Comparison of ENCODE assay signal across 1 cellular context in the genomic region with DNA sequence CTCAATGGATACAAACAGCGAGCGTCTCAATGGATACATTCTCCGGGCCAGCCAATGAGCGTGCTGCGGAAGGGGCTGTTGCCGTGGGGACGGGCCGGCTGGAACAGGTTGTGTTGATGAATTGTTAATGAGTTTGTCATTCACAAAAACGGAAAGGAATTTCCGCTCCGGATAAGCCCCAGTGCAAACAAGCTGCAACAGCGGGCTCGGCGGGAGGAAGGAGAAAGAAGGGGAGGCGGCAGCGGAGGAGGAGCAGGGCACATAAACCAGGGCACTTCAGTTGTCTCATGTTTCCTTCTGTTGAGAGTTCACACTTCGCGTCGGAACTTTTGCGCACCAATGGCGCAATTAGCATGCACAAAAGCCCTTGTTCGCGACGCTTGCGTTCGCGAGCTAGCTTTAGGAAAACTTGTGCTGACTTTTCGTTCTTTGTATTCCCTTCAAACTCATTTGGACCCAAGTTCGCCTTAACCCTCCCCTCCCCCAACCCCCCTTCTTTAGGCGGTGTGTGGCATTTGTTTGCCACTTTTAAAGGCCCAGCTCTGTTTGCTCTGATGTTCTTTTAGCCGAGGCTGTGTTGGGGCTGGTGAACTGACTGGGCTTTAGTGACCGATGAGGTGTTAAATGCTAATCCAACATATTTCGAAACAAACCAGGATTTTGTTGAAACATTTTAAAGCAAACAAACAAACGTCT.
TF ChIP-seq lines count a peak whose summit lies in the region.

A gene with protein sequence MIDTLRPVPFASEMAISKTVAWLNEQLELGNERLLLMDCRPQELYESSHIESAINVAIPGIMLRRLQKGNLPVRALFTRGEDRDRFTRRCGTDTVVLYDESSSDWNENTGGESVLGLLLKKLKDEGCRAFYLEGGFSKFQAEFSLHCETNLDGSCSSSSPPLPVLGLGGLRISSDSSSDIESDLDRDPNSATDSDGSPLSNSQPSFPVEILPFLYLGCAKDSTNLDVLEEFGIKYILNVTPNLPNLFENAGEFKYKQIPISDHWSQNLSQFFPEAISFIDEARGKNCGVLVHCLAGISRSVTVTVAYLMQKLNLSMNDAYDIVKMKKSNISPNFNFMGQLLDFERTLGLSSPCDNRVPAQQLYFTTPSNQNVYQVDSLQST (minus strand): TSS at position 10 of the 696 bp plus-strand sequence. CDS start 462 bp downstream, outside the sequence.

TF ChIP-seq in HepG2, 621 proteins besides CTCF, POLR2A, EP300 and RAD21 (continued from another document and continues in another):
- TF ChIP-seq, protein P1, sequence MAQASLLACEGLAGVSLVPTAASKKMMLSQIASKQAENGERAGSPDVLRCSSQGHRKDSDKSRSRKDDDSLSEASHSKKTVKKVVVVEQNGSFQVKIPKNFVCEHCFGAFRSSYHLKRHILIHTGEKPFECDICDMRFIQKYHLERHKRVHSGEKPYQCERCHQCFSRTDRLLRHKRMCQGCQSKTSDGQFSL (CRISPR knock-in tag; IDR thresholded peaks at IDR 0.05), result peak; percentile 37; the same call in 1 of the 2 replicates
- peak; percentile 76 for TF ChIP-seq KDM2A (CRISPR knock-in tag; IDR thresholded peaks at IDR 0.05; ENCODE audit: borderline replicate concordance, low read depth)
- no peak for TF ChIP-seq KMT2B (CRISPR knock-in tag; IDR thresholded peaks at IDR 0.05)
- TF ChIP-seq, protein P2, sequence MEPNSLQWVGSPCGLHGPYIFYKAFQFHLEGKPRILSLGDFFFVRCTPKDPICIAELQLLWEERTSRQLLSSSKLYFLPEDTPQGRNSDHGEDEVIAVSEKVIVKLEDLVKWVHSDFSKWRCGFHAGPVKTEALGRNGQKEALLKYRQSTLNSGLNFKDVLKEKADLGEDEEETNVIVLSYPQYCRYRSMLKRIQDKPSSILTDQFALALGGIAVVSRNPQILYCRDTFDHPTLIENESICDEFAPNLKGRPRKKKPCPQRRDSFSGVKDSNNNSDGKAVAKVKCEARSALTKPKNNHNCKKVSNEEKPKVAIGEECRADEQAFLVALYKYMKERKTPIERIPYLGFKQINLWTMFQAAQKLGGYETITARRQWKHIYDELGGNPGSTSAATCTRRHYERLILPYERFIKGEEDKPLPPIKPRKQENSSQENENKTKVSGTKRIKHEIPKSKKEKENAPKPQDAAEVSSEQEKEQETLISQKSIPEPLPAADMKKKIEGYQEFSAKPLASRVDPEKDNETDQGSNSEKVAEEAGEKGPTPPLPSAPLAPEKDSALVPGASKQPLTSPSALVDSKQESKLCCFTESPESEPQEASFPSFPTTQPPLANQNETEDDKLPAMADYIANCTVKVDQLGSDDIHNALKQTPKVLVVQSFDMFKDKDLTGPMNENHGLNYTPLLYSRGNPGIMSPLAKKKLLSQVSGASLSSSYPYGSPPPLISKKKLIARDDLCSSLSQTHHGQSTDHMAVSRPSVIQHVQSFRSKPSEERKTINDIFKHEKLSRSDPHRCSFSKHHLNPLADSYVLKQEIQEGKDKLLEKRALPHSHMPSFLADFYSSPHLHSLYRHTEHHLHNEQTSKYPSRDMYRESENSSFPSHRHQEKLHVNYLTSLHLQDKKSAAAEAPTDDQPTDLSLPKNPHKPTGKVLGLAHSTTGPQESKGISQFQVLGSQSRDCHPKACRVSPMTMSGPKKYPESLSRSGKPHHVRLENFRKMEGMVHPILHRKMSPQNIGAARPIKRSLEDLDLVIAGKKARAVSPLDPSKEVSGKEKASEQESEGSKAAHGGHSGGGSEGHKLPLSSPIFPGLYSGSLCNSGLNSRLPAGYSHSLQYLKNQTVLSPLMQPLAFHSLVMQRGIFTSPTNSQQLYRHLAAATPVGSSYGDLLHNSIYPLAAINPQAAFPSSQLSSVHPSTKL (CRISPR knock-in tag; IDR thresholded peaks at IDR 0.05), result peak; percentile 93
- TF ChIP-seq ZNF883 (CRISPR knock-in tag; IDR thresholded peaks at IDR 0.05; ENCODE audit: not compliant biosample characterization), result no peak
- TF ChIP-seq, protein P3, sequence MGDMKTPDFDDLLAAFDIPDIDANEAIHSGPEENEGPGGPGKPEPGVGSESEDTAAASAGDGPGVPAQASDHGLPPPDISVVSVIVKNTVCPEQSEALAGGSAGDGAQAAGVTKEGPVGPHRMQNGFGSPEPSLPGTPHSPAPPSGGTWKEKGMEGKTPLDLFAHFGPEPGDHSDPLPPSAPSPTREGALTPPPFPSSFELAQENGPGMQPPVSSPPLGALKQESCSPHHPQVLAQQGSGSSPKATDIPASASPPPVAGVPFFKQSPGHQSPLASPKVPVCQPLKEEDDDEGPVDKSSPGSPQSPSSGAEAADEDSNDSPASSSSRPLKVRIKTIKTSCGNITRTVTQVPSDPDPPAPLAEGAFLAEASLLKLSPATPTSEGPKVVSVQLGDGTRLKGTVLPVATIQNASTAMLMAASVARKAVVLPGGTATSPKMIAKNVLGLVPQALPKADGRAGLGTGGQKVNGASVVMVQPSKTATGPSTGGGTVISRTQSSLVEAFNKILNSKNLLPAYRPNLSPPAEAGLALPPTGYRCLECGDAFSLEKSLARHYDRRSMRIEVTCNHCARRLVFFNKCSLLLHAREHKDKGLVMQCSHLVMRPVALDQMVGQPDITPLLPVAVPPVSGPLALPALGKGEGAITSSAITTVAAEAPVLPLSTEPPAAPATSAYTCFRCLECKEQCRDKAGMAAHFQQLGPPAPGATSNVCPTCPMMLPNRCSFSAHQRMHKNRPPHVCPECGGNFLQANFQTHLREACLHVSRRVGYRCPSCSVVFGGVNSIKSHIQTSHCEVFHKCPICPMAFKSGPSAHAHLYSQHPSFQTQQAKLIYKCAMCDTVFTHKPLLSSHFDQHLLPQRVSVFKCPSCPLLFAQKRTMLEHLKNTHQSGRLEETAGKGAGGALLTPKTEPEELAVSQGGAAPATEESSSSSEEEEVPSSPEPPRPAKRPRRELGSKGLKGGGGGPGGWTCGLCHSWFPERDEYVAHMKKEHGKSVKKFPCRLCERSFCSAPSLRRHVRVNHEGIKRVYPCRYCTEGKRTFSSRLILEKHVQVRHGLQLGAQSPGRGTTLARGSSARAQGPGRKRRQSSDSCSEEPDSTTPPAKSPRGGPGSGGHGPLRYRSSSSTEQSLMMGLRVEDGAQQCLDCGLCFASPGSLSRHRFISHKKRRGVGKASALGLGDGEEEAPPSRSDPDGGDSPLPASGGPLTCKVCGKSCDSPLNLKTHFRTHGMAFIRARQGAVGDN (CRISPR knock-in tag; IDR thresholded peaks at IDR 0.05), result peak; percentile 37; the same call in 1 of the 2 replicates
- TF ChIP-seq, protein P4, sequence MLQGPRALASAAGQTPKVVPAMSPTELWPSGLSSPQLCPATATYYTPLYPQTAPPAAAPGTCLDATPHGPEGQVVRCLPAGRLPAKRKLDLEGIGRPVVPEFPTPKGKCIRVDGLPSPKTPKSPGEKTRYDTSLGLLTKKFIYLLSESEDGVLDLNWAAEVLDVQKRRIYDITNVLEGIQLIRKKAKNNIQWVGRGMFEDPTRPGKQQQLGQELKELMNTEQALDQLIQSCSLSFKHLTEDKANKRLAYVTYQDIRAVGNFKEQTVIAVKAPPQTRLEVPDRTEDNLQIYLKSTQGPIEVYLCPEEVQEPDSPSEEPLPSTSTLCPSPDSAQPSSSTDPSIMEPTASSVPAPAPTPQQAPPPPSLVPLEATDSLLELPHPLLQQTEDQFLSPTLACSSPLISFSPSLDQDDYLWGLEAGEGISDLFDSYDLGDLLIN (CRISPR knock-in tag; IDR thresholded peaks at IDR 0.05; ENCODE audit: borderline replicate concordance), result peak; percentile 90; the same call in 1 of the 2 replicates
- TF ChIP-seq HHEX (CRISPR knock-in tag; IDR thresholded peaks at IDR 0.05), result peak; percentile 87
- TF ChIP-seq RARA (CRISPR knock-in tag; IDR thresholded peaks at IDR 0.05), result peak; percentile 86
- TF ChIP-seq KDM6A (CRISPR knock-in tag; IDR thresholded peaks at IDR 0.05; ENCODE audit: low read depth), result no peak
- TF ChIP-seq, protein P5, sequence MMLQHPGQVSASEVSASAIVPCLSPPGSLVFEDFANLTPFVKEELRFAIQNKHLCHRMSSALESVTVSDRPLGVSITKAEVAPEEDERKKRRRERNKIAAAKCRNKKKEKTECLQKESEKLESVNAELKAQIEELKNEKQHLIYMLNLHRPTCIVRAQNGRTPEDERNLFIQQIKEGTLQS (CRISPR knock-in tag; IDR thresholded peaks at IDR 0.05), result peak; percentile 79
- TF ChIP-seq NR2F1 (CRISPR knock-in tag; IDR thresholded peaks at IDR 0.05), result no peak; a peak in 1 of 4 replicates
- TF ChIP-seq RXRA (CRISPR knock-in tag; IDR thresholded peaks at IDR 0.05), result peak; percentile 93
- TF ChIP-seq ZNF224 (CRISPR knock-in tag; IDR thresholded peaks at IDR 0.05), result no peak
- TF ChIP-seq HOXA3 (CRISPR knock-in tag; IDR thresholded peaks at IDR 0.05), result peak; percentile 86
- TF ChIP-seq ZC3H4 (CRISPR knock-in tag; IDR thresholded peaks at IDR 0.05; ENCODE audit: borderline replicate concordance), result peak; percentile 89
- TF ChIP-seq ZNF383 (CRISPR knock-in tag; IDR thresholded peaks at IDR 0.05; ENCODE audit: borderline replicate concordance), result peak; percentile 64; the same call in 1 of the 2 replicates
- TF ChIP-seq CHD2 (IDR thresholded peaks at IDR 0.05; ENCODE audit: low read depth, low read length), result no peak; the same call in 1 of the 2 replicates
- peak; percentile 94 for TF ChIP-seq MIXL1 (CRISPR knock-in tag; IDR thresholded peaks at IDR 0.05)
- no peak for TF ChIP-seq NPAS2 (CRISPR knock-in tag; IDR thresholded peaks at IDR 0.05; ENCODE audit: borderline replicate concordance)
- peak; percentile 100 for TF ChIP-seq SIX1 (CRISPR knock-in tag; IDR thresholded peaks at IDR 0.05; ENCODE audit: borderline replicate concordance)
- no peak; the same call in 1 of the 2 replicates for TF ChIP-seq KDM5A (IDR thresholded peaks at IDR 0.05; ENCODE audit: borderline replicate concordance, low read length)
- peak; percentile 95; the same call in 1 of the 2 replicates for TF ChIP-seq ZNF614 (CRISPR knock-in tag; IDR thresholded peaks at IDR 0.05; ENCODE audit: borderline replicate concordance)
- TF ChIP-seq PHF8 (CRISPR knock-in tag; IDR thresholded peaks at IDR 0.05), result no peak
- TF ChIP-seq ZNF747 (CRISPR knock-in tag; IDR thresholded peaks at IDR 0.05; ENCODE audit: borderline replicate concordance), result peak; percentile 83; the same call in 1 of the 2 replicates
- TF ChIP-seq GLI4 (CRISPR knock-in tag; IDR thresholded peaks at IDR 0.05; ENCODE audit: borderline replicate concordance), result no peak
- peak; percentile 1 for TF ChIP-seq AGO1 (IDR thresholded peaks at IDR 0.05; ENCODE audit: low read depth, low read length, poor library complexity, severe bottlenecking)
- peak; percentile 93 for TF ChIP-seq HNRNPLL (IDR thresholded peaks at IDR 0.05; ENCODE audit: low read depth, low read length, poor library complexity, severe bottlenecking)
- TF ChIP-seq RAD51 (IDR thresholded peaks at IDR 0.05; ENCODE audit: borderline replicate concordance), result no peak
- TF ChIP-seq, protein P6, sequence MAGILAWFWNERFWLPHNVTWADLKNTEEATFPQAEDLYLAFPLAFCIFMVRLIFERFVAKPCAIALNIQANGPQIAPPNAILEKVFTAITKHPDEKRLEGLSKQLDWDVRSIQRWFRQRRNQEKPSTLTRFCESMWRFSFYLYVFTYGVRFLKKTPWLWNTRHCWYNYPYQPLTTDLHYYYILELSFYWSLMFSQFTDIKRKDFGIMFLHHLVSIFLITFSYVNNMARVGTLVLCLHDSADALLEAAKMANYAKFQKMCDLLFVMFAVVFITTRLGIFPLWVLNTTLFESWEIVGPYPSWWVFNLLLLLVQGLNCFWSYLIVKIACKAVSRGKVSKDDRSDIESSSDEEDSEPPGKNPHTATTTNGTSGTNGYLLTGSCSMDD (CRISPR knock-in tag; IDR thresholded peaks at IDR 0.05), result no peak
- TF ChIP-seq ZNF556 (CRISPR knock-in tag; IDR thresholded peaks at IDR 0.05; ENCODE audit: borderline replicate concordance), result 0 out of 2 replicates have a peak, but pooled peaks have one; percentile 27
- no peak for TF ChIP-seq ZNF674 (CRISPR knock-in tag; IDR thresholded peaks at IDR 0.05; ENCODE audit: low read depth)
- TF ChIP-seq ZNF326 (CRISPR knock-in tag; IDR thresholded peaks at IDR 0.05; ENCODE audit: borderline replicate concordance), result no peak
- TF ChIP-seq KDM3A (CRISPR knock-in tag; IDR thresholded peaks at IDR 0.05; ENCODE audit: low read depth), result 0 out of 2 replicates have a peak, but pooled peaks have one; percentile 63
- TF ChIP-seq ZNF441 (CRISPR knock-in tag; IDR thresholded peaks at IDR 0.05; ENCODE audit: borderline replicate concordance), result peak; percentile 81
- peak; percentile 13; the same call in 1 of the 2 replicates for TF ChIP-seq NFE2L2 (IDR thresholded peaks at IDR 0.05; ENCODE audit: low read length)
- TF ChIP-seq HMG20B (CRISPR knock-in tag; conservative IDR thresholded peaks at IDR 0.05), result peak; percentile 90
- TF ChIP-seq MBNL3 (CRISPR knock-in tag; conservative IDR thresholded peaks at IDR 0.05), result no peak
- peak; percentile 92 for TF ChIP-seq SIX4 (CRISPR knock-in tag; IDR thresholded peaks at IDR 0.05)
- TF ChIP-seq HOXA5 (CRISPR knock-in tag; IDR thresholded peaks at IDR 0.05), result no peak
- no peak for TF ChIP-seq NFIC (IDR thresholded peaks at IDR 0.05; ENCODE audit: low read length)
- peak; percentile 96 for TF ChIP-seq FOXO1 (CRISPR knock-in tag; IDR thresholded peaks at IDR 0.05)
- TF ChIP-seq, protein P7, sequence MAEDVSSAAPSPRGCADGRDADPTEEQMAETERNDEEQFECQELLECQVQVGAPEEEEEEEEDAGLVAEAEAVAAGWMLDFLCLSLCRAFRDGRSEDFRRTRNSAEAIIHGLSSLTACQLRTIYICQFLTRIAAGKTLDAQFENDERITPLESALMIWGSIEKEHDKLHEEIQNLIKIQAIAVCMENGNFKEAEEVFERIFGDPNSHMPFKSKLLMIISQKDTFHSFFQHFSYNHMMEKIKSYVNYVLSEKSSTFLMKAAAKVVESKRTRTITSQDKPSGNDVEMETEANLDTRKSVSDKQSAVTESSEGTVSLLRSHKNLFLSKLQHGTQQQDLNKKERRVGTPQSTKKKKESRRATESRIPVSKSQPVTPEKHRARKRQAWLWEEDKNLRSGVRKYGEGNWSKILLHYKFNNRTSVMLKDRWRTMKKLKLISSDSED (CRISPR knock-in tag; IDR thresholded peaks at IDR 0.05), result no peak
- TF ChIP-seq ZNF768 (CRISPR knock-in tag; IDR thresholded peaks at IDR 0.05), result no peak
- no peak for TF ChIP-seq CCDC6 (CRISPR knock-in tag; IDR thresholded peaks at IDR 0.05)
- peak; percentile 88 for TF ChIP-seq ZSCAN31 (CRISPR knock-in tag; IDR thresholded peaks at IDR 0.05; ENCODE audit: low read depth)
- TF ChIP-seq, protein P8, sequence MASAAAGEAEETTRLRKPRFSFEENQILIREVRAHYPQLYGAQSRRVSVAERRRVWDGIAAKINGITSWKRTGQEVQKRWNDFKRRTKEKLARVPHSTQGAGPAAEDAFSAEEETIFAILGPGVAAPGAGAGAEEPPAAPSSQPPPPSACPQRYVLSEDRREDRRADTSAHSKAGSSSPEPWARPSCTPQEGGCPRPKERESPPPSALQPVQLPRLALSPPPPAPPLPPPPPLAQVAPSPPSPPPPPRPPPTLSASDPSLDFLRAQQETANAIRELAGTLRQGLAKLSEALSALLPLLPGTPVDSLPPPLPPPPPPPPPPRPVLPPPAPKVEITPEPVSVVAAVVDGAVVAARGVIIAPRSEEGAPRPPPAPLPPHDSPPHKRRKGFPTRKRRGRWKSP (CRISPR knock-in tag; IDR thresholded peaks at IDR 0.05), result peak; percentile 77
- TF ChIP-seq NR2C2 (CRISPR knock-in tag; IDR thresholded peaks at IDR 0.05; ENCODE audit: borderline replicate concordance), result peak; percentile 50; the same call in 1 of the 2 replicates
- no peak for TF ChIP-seq YEATS2 (CRISPR knock-in tag; IDR thresholded peaks at IDR 0.05; ENCODE audit: borderline replicate concordance)
- no peak for TF ChIP-seq ZNF563 (CRISPR knock-in tag; IDR thresholded peaks at IDR 0.05)
